Comparison of ENCODE assay signal across 14 cellular contexts in genomic region chr21:35011681-35012080, GRCh38. TPM values are rescaled to one million over a fixed set of nuclear protein-coding genes. Genes with fewer than 3 reads are reported as not detected.
A peak's percentile ranks its signal among the peaks of the same experiment; 100 is the strongest.
DNase-seq lines count a peak whose midpoint lies in the region; ATAC-seq and TF ChIP-seq lines count a peak whose summit lies in the region.
"Had no signal": no experiment of that assay in that cellular context is flagged by ENCODE, and none has a peak within 500 bp of the region (broad histone marks: within the 10 kb centered on the region; RNA-seq: fewer than 3 reads in every experiment).

No MANE protein-coding gene starts in this region.

- no peaks in the 10 kb centered on the region for H3K36me3 Mint-ChIP-seq in activated naive CD4-positive, alpha-beta T cell treated with anti-CD3 and anti-CD28 coated beads, Interleukin-2, amount 50 U/mL, for 72 hours
- H3K36me3 Mint-ChIP-seq in naive thymus-derived CD4-positive, alpha-beta T cell = peaks cover 7 to 54% (median 23%) of the 10 kb centered on the region in 5 donors

- peak overlapping the region; percentile 20 to 79 (median 64) for H3K4me3 Mint-ChIP-seq in naive thymus-derived CD4-positive, alpha-beta T cell
- H3K4me3 Mint-ChIP-seq: T-helper 1 cell treated with Interleukin-12 subunit alpha and Interleukin-12 subunit beta and Interleukin-4 antibody, amounts not matched to agents 30 μg/mL and 1 μg/mL, for 36 hours had no signal

- CTCF ChIA-PET in naive thymus-derived CD4-positive, alpha-beta T cell (lab: Charles Lee) = interaction anchor here (0.7 to 1.0 kb wide), 3 partner anchors 10 to 37 kb away, joined by 3 to 5 read pairs (median 4); no protein-coding TSS in a partner anchor

- H3K4me1 Mint-ChIP-seq in naive thymus-derived CD4-positive, alpha-beta T cell = peaks cover 58 to 98% (median 96%) of the 10 kb centered on the region in 7 donors

- H3K36me3 ChIP-seq in naive thymus-derived CD4-positive, alpha-beta T cell (ENCODE audit: control insufficient read depth in 2 of 3, insufficient read depth in 3 of 3, low read length in 3 of 3) = peaks cover 0 to 9% (median 0%) of the 10 kb centered on the region in 3 experiments
- H3K36me3 ChIP-seq in WERI-Rb-1 = no peaks in the 10 kb centered on the region
- H3K36me3 ChIP-seq: uterus had no signal

- H3K9me3 Mint-ChIP-seq in activated naive CD4-positive, alpha-beta T cell treated with anti-CD3 and anti-CD28 coated beads, Interleukin-2, amount 50 U/mL, for 72 hours = no peaks in the 10 kb centered on the region
- no peaks in the 10 kb centered on the region for H3K9me3 Mint-ChIP-seq in naive thymus-derived CD4-positive, alpha-beta T cell
- H3K9me3 Mint-ChIP-seq: T-helper 1 cell treated with Interleukin-12 subunit alpha and Interleukin-12 subunit beta and Interleukin-4 antibody, amounts not matched to agents 30 μg/mL and 1 μg/mL, for 36 hours had no signal

- no peak for TF ChIP-seq CTCF in NB4 (IDR thresholded peaks at IDR 0.05; ENCODE audit: low read depth, low read length)
- no peak for TF ChIP-seq CTCF in GM13976 (IDR thresholded peaks at IDR 0.05; ENCODE audit: borderline replicate concordance, control extremely low read depth, extremely low read depth, insufficient read depth, missing control alignments)
- no peak for TF ChIP-seq CTCF in WERI-Rb-1 (IDR thresholded peaks at IDR 0.05; ENCODE audit: low read depth, low read length)

- no peak overlapping the region for H3K4me3 ChIP-seq in NB4 (ENCODE audit: low read depth, low read length)
- no peak overlapping the region for H3K4me3 ChIP-seq in naive thymus-derived CD4-positive, alpha-beta T cell (ENCODE audit: low read length)
- no peak overlapping the region for H3K4me3 ChIP-seq in WERI-Rb-1 (ENCODE audit: low read depth, low read length)
- H3K4me3 ChIP-seq: uterus had no signal

- peaks cover 36 to 77% of the 10 kb centered on the region in 2 donors for H3K4me1 ChIP-seq in naive thymus-derived CD4-positive, alpha-beta T cell (ENCODE audit: control insufficient read depth in 2 of 2, insufficient read depth in 2 of 2, low read length in 2 of 2)
- H3K4me1 ChIP-seq: uterus had no signal

- no peaks in the 10 kb centered on the region for H3K9me3 ChIP-seq in naive thymus-derived CD4-positive, alpha-beta T cell (ENCODE audit: control insufficient read depth in 2 of 3, low read length in 3 of 3)
- peaks cover 3% of the 10 kb centered on the region for H3K9me3 ChIP-seq in WERI-Rb-1 (ENCODE audit: severe bottlenecking)
- H3K9me3 ChIP-seq: uterus had no signal

- no peaks in the 10 kb centered on the region for H3K27me3 ChIP-seq in naive thymus-derived CD4-positive, alpha-beta T cell (ENCODE audit: control insufficient read depth in 2 of 2, insufficient read depth in 2 of 2, low read length in 2 of 2)
- H3K27me3 ChIP-seq in WERI-Rb-1 (ENCODE audit: insufficient read depth, low read depth, severe bottlenecking) = peaks cover 89% of the 10 kb centered on the region
- H3K27me3 ChIP-seq: uterus had no signal

- H3K27ac Mint-ChIP-seq in activated naive CD4-positive, alpha-beta T cell treated with anti-CD3 and anti-CD28 coated beads, Interleukin-2, amount 50 U/mL, for 72 hours = peak overlapping the region; percentile 22 to 85
- H3K27ac Mint-ChIP-seq in naive thymus-derived CD4-positive, alpha-beta T cell = peak overlapping the region in 8 of 9 donors; percentile 33 to 85 (median 72)
- H3K27ac Mint-ChIP-seq: T-helper 1 cell treated with Interleukin-12 subunit alpha and Interleukin-12 subunit beta and Interleukin-4 antibody, amounts not matched to agents 30 μg/mL and 1 μg/mL, for 36 hours had no signal

- ATAC-seq in activated naive CD4-positive, alpha-beta T cell treated with anti-CD3 and anti-CD28 coated beads, Interleukin-2, amount 50 U/mL, for 72 hours = peak; percentile 20 to 29
- ATAC-seq in naive thymus-derived CD4-positive, alpha-beta T cell = no peak

- no peaks in the 10 kb centered on the region for H3K27me3 Mint-ChIP-seq in naive thymus-derived CD4-positive, alpha-beta T cell

- in situ Hi-C loops in GM13976 (cut with MboI; ENCODE audit: low sequenced_read_pairs, unreplicated experiment) = no loop called here

- intact Hi-C loops in naive thymus-derived CD4-positive, alpha-beta T cell (cut with micrococcal nuclease) = loop anchor here in 1 of 2 donors (5.0 kb wide), 1 partner anchor 36 kb away; the partner anchor contains the start of gene RUNX1

- POLR2A ChIA-PET in naive thymus-derived CD4-positive, alpha-beta T cell (lab: Charles Lee) = interaction anchor here (0.9 to 1.4 kb wide), 6 partner anchors 13 to 77 kb away, joined by 3 to 7 read pairs (median 4); no protein-coding TSS in a partner anchor

- DNase-seq in NCI-H187 (lab: John Stamatoyannopoulos, UW) (peak; percentile 38 to 43), NCI-H187 treated with DMSO at 0.1 percent for 48 hours (lab: John Stamatoyannopoulos, UW) (no peak), NB4 (ENCODE audit: low read depth) (peak; percentile 50), dedifferentiated amniotic fluid mesenchymal stem cell (ENCODE audit: extremely low spot score) (no peak), GM13976 (ENCODE audit: low spot score) (no peak), WERI-Rb-1 (no peak)
- DNase-seq in activated naive CD4-positive, alpha-beta T cell treated with anti-CD3 and anti-CD28 coated beads, Interleukin-2, amount 50 U/mL, for 72 hours (ENCODE audit: low spot score in 2 of 2) = no peak
- DNase-seq in naive thymus-derived CD4-positive, alpha-beta T cell = no peak
- DNase-seq: 8988T, GDM1, NCI-H524 treated with DMSO at 0.1 percent for 48 hours, retina, uterus had no signal

- peak overlapping the region; percentile 28 for H3K27ac ChIP-seq in naive thymus-derived CD4-positive, alpha-beta T cell (ENCODE audit: low read depth, low read length)
- H3K27ac ChIP-seq in WERI-Rb-1 = no peak overlapping the region
- H3K27ac ChIP-seq: uterus had no signal

- no peak for TF ChIP-seq POLR2A in NB4 (IDR thresholded peaks at IDR 0.05; ENCODE audit: extremely low read depth, insufficient read length)

RNA-seq across cellular contexts. Expression of gene RUNX1, which starts 37.4 kb away (rescaled TPM):
- 10 to 100 TPM; 44.9 to 80.4 TPM for total RNA-seq in activated naive CD4-positive, alpha-beta T cell treated with anti-CD3 and anti-CD28 coated beads, Interleukin-2, amount 50 U/mL, for 72 hours
- 100 to 1,000 TPM in 1 of 5 experiments, 10 to 100 TPM in 4; 55.3 to 154 (median 98.5) TPM for total RNA-seq in naive thymus-derived CD4-positive, alpha-beta T cell
- 10 to 100 TPM; 27.9 to 42.8 TPM for polyA plus RNA-seq in naive thymus-derived CD4-positive, alpha-beta T cell

Comparison
In these comparisons a context has a peak if more than half of its experiments do, and no peak if none do; other contexts are left out.
1. DNase-seq: peak in NCI-H187 (2 of 2) and NB4 (single experiment); none in NCI-H187 treated with DMSO at 0.1 percent for 48 hours (single experiment), activated naive CD4-positive, alpha-beta T cell treated with anti-CD3 and anti-CD28 coated beads, Interleukin-2, amount 50 U/mL, for 72 hours (0 of 2), naive thymus-derived CD4-positive, alpha-beta T cell (0 of 9), dedifferentiated amniotic fluid mesenchymal stem cell (single experiment), GM13976 (single experiment) and WERI-Rb-1 (single experiment).